Comparison of ENCODE assay signal across 8 cellular contexts in the genomic region with DNA sequence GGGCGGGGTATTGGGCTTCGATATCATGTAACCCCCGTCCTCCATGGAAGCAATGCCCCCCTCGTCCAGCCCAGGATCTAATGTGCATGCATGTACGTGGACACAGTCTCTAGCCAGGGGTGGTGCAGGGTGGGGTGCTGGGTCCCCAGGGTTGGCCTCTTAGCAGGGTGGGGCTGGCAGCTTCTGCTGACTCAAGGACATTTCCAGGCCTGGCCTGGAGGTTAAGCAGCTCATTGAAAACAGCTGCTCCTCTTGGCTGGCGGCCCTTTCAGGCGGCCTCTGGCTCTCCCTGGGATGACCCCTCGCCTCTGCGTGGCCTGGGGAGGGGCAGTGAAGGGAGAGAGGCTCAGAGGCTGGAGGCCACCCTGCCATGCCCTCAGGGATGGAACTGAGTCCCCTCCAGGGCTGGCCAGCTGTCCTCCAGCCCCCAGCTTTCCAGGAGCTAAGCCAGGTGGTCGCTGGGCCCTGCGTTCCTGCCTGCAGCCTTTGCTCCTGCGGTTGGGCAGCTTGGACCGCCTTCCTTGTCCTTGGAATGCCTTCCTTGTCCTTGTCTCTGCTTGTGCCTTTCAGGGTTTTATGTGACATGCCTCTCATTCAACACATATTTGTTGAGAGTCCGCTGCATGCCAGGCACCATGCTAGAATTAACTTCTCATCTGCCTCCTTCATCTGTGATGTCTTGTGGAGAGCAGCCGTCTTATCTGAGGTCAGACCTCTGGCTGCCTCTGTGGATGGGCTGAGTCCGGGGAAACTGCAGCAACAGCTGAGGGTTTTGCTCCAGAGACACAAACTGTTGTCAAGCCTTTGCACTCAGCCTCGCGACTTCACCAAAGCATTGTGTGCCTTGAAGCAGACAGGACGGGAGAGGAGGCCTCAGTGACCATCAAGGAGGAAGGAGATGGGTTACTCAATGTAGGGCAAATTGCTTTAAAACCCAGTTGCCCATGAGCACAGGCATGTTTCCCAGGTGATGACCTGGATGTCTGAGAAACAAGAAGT. TPM values are rescaled to one million over a fixed set of nuclear protein-coding genes. Genes with fewer than 3 reads are reported as not detected.
DNase-seq lines count a peak whose midpoint lies in the region; ATAC-seq and TF ChIP-seq lines count a peak whose summit lies in the region.

No MANE protein-coding gene starts in this region.

- H3K9me3 ChIP-seq in CD8-positive, alpha-beta memory T cell (ENCODE audit: low read length) = no peaks in the 10 kb centered on the region
- H3K9me3 ChIP-seq in Loucy (ENCODE audit: insufficient read depth, low read depth, low read length) (no peaks in the 10 kb centered on the region), neural progenitor cell (ENCODE audit: low read depth) (no peaks in the 10 kb centered on the region), PC-3 (ENCODE audit: low read length) (no peaks in the 10 kb centered on the region)

- CTCF ChIA-PET in CD8-positive, alpha-beta memory T cell (lab: Charles Lee) = no interaction called here
- CTCF ChIA-PET in PC-3 (lab: Charles Lee) = no interaction called here

- H3F3A ChIP-seq in Loucy (ENCODE audit: low read depth) (0 out of 2 replicates have a peak, but pooled peaks cover 3% of the 10 kb centered on the region), neural progenitor cell (ENCODE audit: low read depth) (peaks cover 46% of the 10 kb centered on the region), PC-3 (ENCODE audit: low read length, unreplicated experiment) (no peaks in the 10 kb centered on the region)

- H3K4me3 Mint-ChIP-seq in CD8-positive, alpha-beta memory T cell = peak overlapping the region in 6 of 7 donors; percentile 79 to 93 (median 84)
- H3K4me3 Mint-ChIP-seq in endothelial cell (ENCODE audit: unreplicated experiment) (peak overlapping the region; percentile 73), neural progenitor cell (peak overlapping the region; percentile 80)

- peaks cover 22 to 23% of the 10 kb centered on the region in 2 donors for H3K27me3 Mint-ChIP-seq in CD8-positive, alpha-beta memory T cell
- H3K27me3 Mint-ChIP-seq in endothelial cell (ENCODE audit: unreplicated experiment) (peaks cover 13% of the 10 kb centered on the region), neural progenitor cell (ENCODE audit: insufficient read depth, low read depth) (peaks cover 2% of the 10 kb centered on the region)

- no peak overlapping the region for H3K27ac ChIP-seq in CD8-positive, alpha-beta memory T cell (ENCODE audit: low read depth, low read length)
- H3K27ac ChIP-seq in neural progenitor cell (peak overlapping the region; percentile 82), PC-3 (ENCODE audit: low read length) (no peak overlapping the region)

- peaks cover 11% of the 10 kb centered on the region for H3K4me1 ChIP-seq in CD8-positive, alpha-beta memory T cell (ENCODE audit: insufficient read depth, low read length)
- H3K4me1 ChIP-seq in Loucy (ENCODE audit: insufficient read depth, low read length, poor library complexity, severe bottlenecking) (peaks cover 8% of the 10 kb centered on the region), neural progenitor cell (peaks cover 43% of the 10 kb centered on the region), PC-3 (ENCODE audit: insufficient read depth, low read length) (peaks cover 11% of the 10 kb centered on the region; the same call in 1 of the 2 replicates)

- no peaks in the 10 kb centered on the region for H3K36me3 ChIP-seq in CD8-positive, alpha-beta memory T cell (ENCODE audit: insufficient read depth, low read length)
- H3K36me3 ChIP-seq in Loucy (ENCODE audit: insufficient read depth, low read length) = no peaks in the 10 kb centered on the region
- no peaks in the 10 kb centered on the region for H3K36me3 ChIP-seq in neural progenitor cell
- H3K36me3 ChIP-seq in PC-3 (ENCODE audit: low read depth, low read length) = no peaks in the 10 kb centered on the region

- H3K27me3 ChIP-seq in CD8-positive, alpha-beta memory T cell (ENCODE audit: insufficient read depth, low read length, poor library complexity, severe bottlenecking) = no peaks in the 10 kb centered on the region
- H3K27me3 ChIP-seq in Loucy (ENCODE audit: insufficient read depth, low read length, poor library complexity, severe bottlenecking) (no peaks in the 10 kb centered on the region), neural progenitor cell (peaks cover 11% of the 10 kb centered on the region), PC-3 (ENCODE audit: low read length) (no peaks in the 10 kb centered on the region)

- H3K9me2 ChIP-seq in Loucy (replicated peaks; ENCODE audit: low read depth, low read length) = no peaks in the 10 kb centered on the region
- no peaks in the 10 kb centered on the region for H3K9me2 ChIP-seq in PC-3 (replicated peaks; ENCODE audit: low read length)

- H3K4me2 ChIP-seq in Loucy (ENCODE audit: low read depth, low read length, poor library complexity, severe bottlenecking) (peak overlapping the region; percentile 88), neural progenitor cell (peak overlapping the region; percentile 89), PC-3 (ENCODE audit: low read length) (no peak overlapping the region)

- no peak for TF ChIP-seq CTCF in Loucy (conservative IDR thresholded peaks at IDR 0.05; ENCODE audit: low read length)
- TF ChIP-seq CTCF in endothelial cell (IDR thresholded peaks at IDR 0.05; ENCODE audit: unreplicated experiment) = no peak
- TF ChIP-seq CTCF in neural progenitor cell (IDR thresholded peaks at IDR 0.05) = no peak
- no peak for TF ChIP-seq CTCF in PC-3 (conservative IDR thresholded peaks at IDR 0.05; ENCODE audit: low read depth, low read length)

- H3K9ac ChIP-seq in Loucy (ENCODE audit: low read depth, low read length, poor library complexity, severe bottlenecking) = no peak overlapping the region
- H3K9ac ChIP-seq in neural progenitor cell = no peak overlapping the region
- no peak overlapping the region for H3K9ac ChIP-seq in PC-3 (ENCODE audit: low read length)

- no peaks in the 10 kb centered on the region for H4K20me1 ChIP-seq in Loucy (ENCODE audit: insufficient read depth, low read length, poor library complexity, severe bottlenecking)
- peaks cover 14% of the 10 kb centered on the region for H4K20me1 ChIP-seq in neural progenitor cell (ENCODE audit: low read depth)
- H4K20me1 ChIP-seq in PC-3 (ENCODE audit: low read length) = no peaks in the 10 kb centered on the region

- H3K9me3 Mint-ChIP-seq in CD8-positive, alpha-beta memory T cell = peaks cover 0 to 2% (median 0%) of the 10 kb centered on the region in 5 donors
- H3K9me3 Mint-ChIP-seq in endothelial cell (ENCODE audit: unreplicated experiment) = no peaks in the 10 kb centered on the region
- H3K9me3 Mint-ChIP-seq in neural progenitor cell = peaks cover 3% of the 10 kb centered on the region

- intact Hi-C loops in PC-3 (cut with micrococcal nuclease) = no loop called here

- no peak for DNase-seq in CD8-positive, alpha-beta memory T cell
- DNase-seq in endothelial cell (ENCODE audit: low spot score) (no peak), neural progenitor cell (ENCODE audit: low spot score) (peak; percentile 75), PC-3 (no peak), KG1 (lab: John Stamatoyannopoulos, UW) (no peak)
- DNase-seq in NK-92 treated with Interleukin-12 subunit alpha and Interleukin-12 subunit beta, amount 100 ng/mL, for 24 hours (lab: John Stamatoyannopoulos, UW) = no peak

- peak overlapping the region; percentile 60 for H3K4me3 ChIP-seq in CD8-positive, alpha-beta memory T cell (ENCODE audit: low read length)
- H3K4me3 ChIP-seq in Loucy (ENCODE audit: low read length, poor library complexity, severe bottlenecking) (no peak overlapping the region), neural progenitor cell (no peak overlapping the region), PC-3 (ENCODE audit: low read length) (no peak overlapping the region)

- peak overlapping the region in 5 of 8 donors; percentile 46 to 77 (median 62) for H3K27ac Mint-ChIP-seq in CD8-positive, alpha-beta memory T cell
- H3K27ac Mint-ChIP-seq in endothelial cell (ENCODE audit: unreplicated experiment) = no peak overlapping the region
- peak overlapping the region; percentile 83 for H3K27ac Mint-ChIP-seq in neural progenitor cell

- POLR2A ChIA-PET in CD8-positive, alpha-beta memory T cell (lab: Charles Lee) = interaction anchor here (0.6 kb wide), 1 partner anchor 26 kb away, joined by 3 read pairs; no protein-coding TSS in a partner anchor
- POLR2A ChIA-PET in PC-3 (lab: Charles Lee; ENCODE audit: unreplicated experiment) = no interaction called here

- no peaks in the 10 kb centered on the region for H3K79me2 ChIP-seq in Loucy (ENCODE audit: insufficient read depth, low read length)
- H3K79me2 ChIP-seq in neural progenitor cell (ENCODE audit: low read depth) = no peaks in the 10 kb centered on the region
- no peaks in the 10 kb centered on the region for H3K79me2 ChIP-seq in PC-3 (ENCODE audit: low read length)

- H3K36me3 Mint-ChIP-seq in CD8-positive, alpha-beta memory T cell = no peaks in the 10 kb centered on the region
- H3K36me3 Mint-ChIP-seq in endothelial cell (ENCODE audit: low read depth, unreplicated experiment) (peaks cover 15% of the 10 kb centered on the region), neural progenitor cell (peaks cover 7% of the 10 kb centered on the region)

- H2AFZ ChIP-seq in Loucy (ENCODE audit: low read length) (no peak overlapping the region), neural progenitor cell (replicated peaks) (no peak overlapping the region), PC-3 (ENCODE audit: low read length) (no peak overlapping the region)

- BruUV-seq in PC-3 (replicated peaks; lab: Mats Ljungman, UMichigan) = no TSS peak

- peaks cover 17 to 28% (median 23%) of the 10 kb centered on the region in 3 donors for H3K4me1 Mint-ChIP-seq in CD8-positive, alpha-beta memory T cell
- H3K4me1 Mint-ChIP-seq in endothelial cell (ENCODE audit: unreplicated experiment) (peaks cover 25% of the 10 kb centered on the region), neural progenitor cell (peaks cover 63% of the 10 kb centered on the region)

- ATAC-seq in PC-3 (no peak), HG03521 (IDR thresholded peaks at IDR 0.05; ENCODE audit: unreplicated experiment) (no peak)

RNA-seq across cellular contexts. Expression of a gene that starts 26.7 kb away (rescaled TPM):
- total RNA-seq in CD8-positive, alpha-beta memory T cell = 10 to 100 TPM; 10.0 to 10.2 TPM
- polyA plus RNA-seq in CD8-positive, alpha-beta memory T cell = 0.08 TPM
- total RNA-seq in endothelial cell (ENCODE audit: unreplicated experiment) (120 TPM), neural progenitor cell (ENCODE audit: low replicate concordance) (24.6 and 88.2 TPM in 2 replicates), PC-3 (2014; rRNA removed) (13.5 and 17.2 TPM in 2 replicates)
